1 cellular context compared by ENCODE assay signal in genomic region chr11:75399344-75400109, GRCh38.
A peak's percentile ranks its signal among the peaks of the same experiment; 100 is the strongest.
TF ChIP-seq lines count a peak whose summit lies in the region.

Gene RPS3, plus strand, starts transcription at chr11:75399518. Its CDS starts 30 bp downstream, at chr11:75399548.

TF ChIP-seq in WTC11, 78 proteins besides CTCF, POLR2A, EP300 and RAD21 (continued from another document):
- TF ChIP-seq IRF1 (CRISPR knock-in tag; IDR thresholded peaks at IDR 0.05) (peak; percentile 72; the same call in 1 of the 2 replicates), E2F4 (CRISPR knock-in tag; IDR thresholded peaks at IDR 0.05; ENCODE audit: borderline replicate concordance, low read depth) (peak; percentile 75; the same call in 1 of the 2 replicates), ZNF232 (CRISPR knock-in tag; IDR thresholded peaks at IDR 0.05) (peak; percentile 73; the same call in 1 of the 2 replicates), ETV6 (CRISPR knock-in tag; IDR thresholded peaks at IDR 0.05) (peak; percentile 90), USF2 (CRISPR knock-in tag; IDR thresholded peaks at IDR 0.05) (no peak), HMGA2 (CRISPR knock-in tag; IDR thresholded peaks at IDR 0.05) (no peak), IRF2 (CRISPR knock-in tag; IDR thresholded peaks at IDR 0.05; ENCODE audit: borderline replicate concordance, low read depth) (no peak), MLX (CRISPR knock-in tag; IDR thresholded peaks at IDR 0.05) (0 out of 2 replicates have a peak, but pooled peaks have one; percentile 34), FOXP4 (CRISPR knock-in tag; IDR thresholded peaks at IDR 0.05) (0 out of 2 replicates have a peak, but pooled peaks have one; percentile 54), SMAD3 (CRISPR knock-in tag; IDR thresholded peaks at IDR 0.05; ENCODE audit: borderline replicate concordance) (peak; percentile 44; the same call in 1 of the 2 replicates), ZNF532 (CRISPR knock-in tag; IDR thresholded peaks at IDR 0.05; ENCODE audit: borderline replicate concordance) (no peak), GRHL2 (CRISPR knock-in tag; IDR thresholded peaks at IDR 0.05; ENCODE audit: insufficient replicate concordance, severe bottlenecking) (no peak), ARID4B (CRISPR knock-in tag; IDR thresholded peaks at IDR 0.05; ENCODE audit: borderline replicate concordance) (peak; percentile 91), ZNF416 (CRISPR knock-in tag; IDR thresholded peaks at IDR 0.05) (no peak; the same call in 1 of the 2 replicates), GTF2I (CRISPR knock-in tag; conservative IDR thresholded peaks at IDR 0.05) (no peak), ATF6 (CRISPR knock-in tag; IDR thresholded peaks at IDR 0.05) (no peak), JAZF1 (CRISPR knock-in tag; IDR thresholded peaks at IDR 0.05) (no peak), ZNF219 (CRISPR knock-in tag; IDR thresholded peaks at IDR 0.05; ENCODE audit: borderline replicate concordance) (no peak), ZBTB21 (CRISPR knock-in tag; IDR thresholded peaks at IDR 0.05; ENCODE audit: borderline replicate concordance) (no peak), ZMAT4 (CRISPR knock-in tag; IDR thresholded peaks at IDR 0.05) (no peak)
